10 cellular contexts compared by ENCODE assay signal in the genomic region with DNA sequence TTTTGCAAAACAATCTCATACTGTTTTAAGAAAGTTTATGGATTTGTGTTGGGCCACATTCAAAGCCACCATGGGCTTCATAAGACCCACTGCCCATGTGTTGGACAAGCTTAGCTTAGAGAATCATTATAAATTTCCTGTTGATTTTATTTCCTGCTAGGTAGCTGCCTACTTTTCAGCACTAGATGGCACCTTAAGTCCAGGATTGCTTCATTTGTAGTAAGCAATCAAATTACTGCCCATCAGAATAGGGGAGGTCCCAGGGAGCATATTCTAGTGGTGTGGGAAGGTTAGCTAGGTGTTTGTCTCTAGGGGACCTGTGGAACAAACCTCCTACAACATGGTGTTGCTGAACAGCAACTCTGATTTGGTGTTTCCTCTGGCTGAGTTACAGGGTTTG. TPM values are rescaled to one million over a fixed set of nuclear protein-coding genes. Genes with fewer than 3 reads are reported as not detected.
DNase-seq lines count a peak whose midpoint lies in the region; ATAC-seq and TF ChIP-seq lines count a peak whose summit lies in the region.
"Had no signal": no experiment of that assay in that cellular context is flagged by ENCODE, and none has a peak within 500 bp of the region (broad histone marks: within the 10 kb centered on the region; RNA-seq: fewer than 3 reads in every experiment).

No MANE protein-coding gene starts in this region.

- CTCF ChIA-PET in Panc1 (lab: Charles Lee), result interaction anchor here (1.1 to 1.3 kb wide), 2 partner anchors 36 to 88 kb away, joined by 5 read pairs; no protein-coding TSS in a partner anchor

- H3K4me3 ChIP-seq in Panc1 (ENCODE audit: low read depth in 2 of 2, low read length in 2 of 2), result no peak overlapping the region

- TF ChIP-seq EP300 in Ishikawa (IDR thresholded peaks at IDR 0.05; ENCODE audit: borderline replicate concordance), result no peak

- intact Hi-C loops in Panc1 (cut with micrococcal nuclease; ENCODE audit: unreplicated experiment), result no loop called here

- H3K27ac ChIP-seq in C4-2B (no peak overlapping the region), Panc1 (ENCODE audit: low read length) (no peak overlapping the region)

- H3K36me3 ChIP-seq in Panc1 (ENCODE audit: control insufficient read depth, insufficient read depth, low read length), result no peaks in the 10 kb centered on the region

- BruUV-seq in Panc1 (replicated peaks; lab: Mats Ljungman, UMichigan), result no TSS peak

- DNase-seq in Panc1 (ENCODE audit: low read depth, low spot score) (peak; percentile 7), iPS DF 19.7 (ENCODE audit: low read depth, low spot score) (peak; percentile 7), putamen (ENCODE audit: low spot score) (no peak), superior temporal gyrus (ENCODE audit: extremely low spot score) (no peak), GM03348 (ENCODE audit: low spot score) (no peak)
- DNase-seq: KG1 had no signal

- in situ Hi-C loops in Panc1 (cut with HindIII; ENCODE audit: low pct_unique_long_range_greater_than_20kb, low sequenced_read_pairs), result no loop called here

- no peaks in the 10 kb centered on the region for H3K9me3 ChIP-seq in Panc1 (ENCODE audit: control insufficient read depth, insufficient read depth, low read depth, low read length)

- peak; percentile 76 for TF ChIP-seq RAD21 in Ishikawa (IDR thresholded peaks at IDR 0.05; ENCODE audit: low read depth)

- no peaks in the 10 kb centered on the region for H3K4me1 ChIP-seq in Panc1 (ENCODE audit: control insufficient read depth, insufficient read depth, low read length)

- TF ChIP-seq CTCF in C4-2B (conservative IDR thresholded peaks at IDR 0.05) (peak; percentile 77), Panc1 (IDR thresholded peaks at IDR 0.05) (peak; percentile 71)

- peaks cover 12% of the 10 kb centered on the region for H3K27me3 ChIP-seq in Panc1 (ENCODE audit: control insufficient read depth, insufficient read depth, low read length)

- POLR2A ChIA-PET in Panc1 (lab: Charles Lee), result no interaction called here

- ATAC-seq in Panc1 (peak; percentile 78), GM18867 (IDR thresholded peaks at IDR 0.05; ENCODE audit: unreplicated experiment) (no peak)

TF ChIP-seq in Ishikawa, 13 proteins besides CTCF, POLR2A, EP300 and RAD21:
- no peak for TF ChIP-seq NFIC (IDR thresholded peaks at IDR 0.05)
- TF ChIP-seq TAF1 (IDR thresholded peaks at IDR 0.05; ENCODE audit: low read depth), result no peak
- TF ChIP-seq TEAD4 (IDR thresholded peaks at IDR 0.05), result no peak
- no peak for TF ChIP-seq EGR1 (IDR thresholded peaks at IDR 0.05)
- TF ChIP-seq ZBTB7A (IDR thresholded peaks at IDR 0.05; ENCODE audit: low read depth), result no peak
- TF ChIP-seq YY1 (IDR thresholded peaks at IDR 0.05; ENCODE audit: low read depth), result no peak
- TF ChIP-seq, protein P1, sequence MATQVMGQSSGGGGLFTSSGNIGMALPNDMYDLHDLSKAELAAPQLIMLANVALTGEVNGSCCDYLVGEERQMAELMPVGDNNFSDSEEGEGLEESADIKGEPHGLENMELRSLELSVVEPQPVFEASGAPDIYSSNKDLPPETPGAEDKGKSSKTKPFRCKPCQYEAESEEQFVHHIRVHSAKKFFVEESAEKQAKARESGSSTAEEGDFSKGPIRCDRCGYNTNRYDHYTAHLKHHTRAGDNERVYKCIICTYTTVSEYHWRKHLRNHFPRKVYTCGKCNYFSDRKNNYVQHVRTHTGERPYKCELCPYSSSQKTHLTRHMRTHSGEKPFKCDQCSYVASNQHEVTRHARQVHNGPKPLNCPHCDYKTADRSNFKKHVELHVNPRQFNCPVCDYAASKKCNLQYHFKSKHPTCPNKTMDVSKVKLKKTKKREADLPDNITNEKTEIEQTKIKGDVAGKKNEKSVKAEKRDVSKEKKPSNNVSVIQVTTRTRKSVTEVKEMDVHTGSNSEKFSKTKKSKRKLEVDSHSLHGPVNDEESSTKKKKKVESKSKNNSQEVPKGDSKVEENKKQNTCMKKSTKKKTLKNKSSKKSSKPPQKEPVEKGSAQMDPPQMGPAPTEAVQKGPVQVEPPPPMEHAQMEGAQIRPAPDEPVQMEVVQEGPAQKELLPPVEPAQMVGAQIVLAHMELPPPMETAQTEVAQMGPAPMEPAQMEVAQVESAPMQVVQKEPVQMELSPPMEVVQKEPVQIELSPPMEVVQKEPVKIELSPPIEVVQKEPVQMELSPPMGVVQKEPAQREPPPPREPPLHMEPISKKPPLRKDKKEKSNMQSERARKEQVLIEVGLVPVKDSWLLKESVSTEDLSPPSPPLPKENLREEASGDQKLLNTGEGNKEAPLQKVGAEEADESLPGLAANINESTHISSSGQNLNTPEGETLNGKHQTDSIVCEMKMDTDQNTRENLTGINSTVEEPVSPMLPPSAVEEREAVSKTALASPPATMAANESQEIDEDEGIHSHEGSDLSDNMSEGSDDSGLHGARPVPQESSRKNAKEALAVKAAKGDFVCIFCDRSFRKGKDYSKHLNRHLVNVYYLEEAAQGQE (IDR thresholded peaks at IDR 0.05; ENCODE audit: low read depth), result no peak
TF ChIP-seq in Ishikawa: peak in this region for 0.

RNA-seq across cellular contexts. Expression of gene DCDC2C, which starts 11.0 kb away (rescaled TPM):
- total RNA-seq in Panc1 (2021; ENCODE audit: unreplicated experiment), result not detected
- polyA plus RNA-seq in Panc1 (2012; ENCODE audit: insufficient read length), result not detected
- polyA plus RNA-seq: adipose tissue had no signal

RNA-seq across cellular contexts. Expression of gene ALLC, which starts 34.4 kb away (rescaled TPM):
- total RNA-seq in Panc1 (2021; ENCODE audit: unreplicated experiment), result not detected
- polyA plus RNA-seq in Panc1 (2012; ENCODE audit: insufficient read length), result not detected

Comparison
In these comparisons a context has a peak if more than half of its experiments do, and no peak if none do; other contexts are left out.
1. DNase-seq: peak in Panc1 (single experiment) and iPS DF 19.7 (single experiment); none in putamen (single experiment), superior temporal gyrus (single experiment) and GM03348 (single experiment).